Comparison of ENCODE assay signal across 1 cellular context in genomic region chr11:58027341-58027740, GRCh38.
TF ChIP-seq lines count a peak whose summit lies in the region.

No MANE protein-coding gene starts in this region.

TF ChIP-seq in IMR-90, 13 proteins besides CTCF, POLR2A, EP300 and RAD21:
- no peak for TF ChIP-seq MAZ (IDR thresholded peaks at IDR 0.05; ENCODE audit: borderline replicate concordance, low read depth, low read length)
- 0 out of 2 replicates have a peak, but pooled peaks have one; percentile 74 for TF ChIP-seq CHD1 (IDR thresholded peaks at IDR 0.05; ENCODE audit: low read depth, low read length)
- TF ChIP-seq RFX5 (IDR thresholded peaks at IDR 0.05; ENCODE audit: low read depth, low read length) = no peak
- no peak for TF ChIP-seq MAFK (IDR thresholded peaks at IDR 0.05; ENCODE audit: low read depth, low read length)
- peak; percentile 23; the same call in 1 of the 2 replicates for TF ChIP-seq FOS (IDR thresholded peaks at IDR 0.05; ENCODE audit: low read depth, low read length)
- no peak for TF ChIP-seq NFE2L2 (IDR thresholded peaks at IDR 0.05; ENCODE audit: low read depth, low read length)
- TF ChIP-seq RCOR1 (IDR thresholded peaks at IDR 0.05; ENCODE audit: insufficient replicate concordance, low read length) = peak; percentile 42
- no peak for TF ChIP-seq BHLHE40 (IDR thresholded peaks at IDR 0.05; ENCODE audit: low read depth, low read length)
- TF ChIP-seq SMC3 (IDR thresholded peaks at IDR 0.05; ENCODE audit: low read depth, low read length) = no peak
- TF ChIP-seq ELK1 (IDR thresholded peaks at IDR 0.05; ENCODE audit: borderline replicate concordance, low read depth, low read length) = no peak
- TF ChIP-seq USF2 (IDR thresholded peaks at IDR 0.05; ENCODE audit: low read depth, low read length) = no peak
- peak; percentile 96 for TF ChIP-seq CEBPB (IDR thresholded peaks at IDR 0.05; ENCODE audit: low read depth, low read length)
